In the genomic region with DNA sequence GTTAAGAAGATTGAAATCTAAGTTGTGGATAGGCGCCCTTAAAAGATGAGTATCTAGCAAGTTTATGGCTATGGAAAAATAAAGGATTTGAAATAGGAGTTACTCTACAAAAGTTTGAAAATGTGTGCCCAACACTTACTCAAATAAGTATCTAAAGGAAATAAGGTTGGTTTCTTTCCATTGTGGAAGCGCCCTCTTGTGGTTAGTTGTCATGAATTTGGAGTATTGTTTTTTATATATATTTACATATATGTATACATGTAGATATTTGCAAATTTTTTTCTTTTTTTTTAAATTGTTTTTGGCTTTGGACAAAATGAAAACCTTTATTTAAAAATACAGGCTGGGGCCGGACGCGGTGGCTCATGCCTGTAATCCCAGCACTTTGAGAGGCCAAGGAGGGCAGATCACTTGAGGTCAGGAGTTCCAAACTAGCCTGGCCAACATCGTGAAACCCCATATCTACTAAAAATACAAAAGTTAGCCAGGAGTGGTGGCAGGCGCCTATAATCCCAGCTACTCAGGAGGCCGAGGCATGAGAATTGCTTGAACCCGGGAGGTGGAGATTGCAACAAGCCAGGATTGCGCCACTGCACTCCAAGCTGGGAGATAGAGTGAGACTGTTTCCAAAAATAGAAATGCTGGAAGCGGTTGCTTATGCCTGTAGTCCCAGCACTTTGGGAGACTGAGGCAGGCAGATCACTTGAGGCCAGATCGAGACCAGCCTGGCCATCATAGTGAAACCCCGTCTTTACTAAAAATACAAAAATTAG, we compare ENCODE assay signal across 9 cellular contexts. TPM values are rescaled to one million over a fixed set of nuclear protein-coding genes. Genes with fewer than 3 reads are reported as not detected.
DNase-seq lines count a peak whose midpoint lies in the region; ATAC-seq and TF ChIP-seq lines count a peak whose summit lies in the region.
"Had no signal": no experiment of that assay in that cellular context is flagged by ENCODE, and none has a peak within 500 bp of the region (broad histone marks: within the 10 kb centered on the region; RNA-seq: fewer than 3 reads in every experiment).

No MANE protein-coding gene starts in this region.

- H4K5ac ChIP-seq in H9 (ENCODE audit: insufficient read length, low read depth, low read length): no peak overlapping the region

- H3K4me3 ChIP-seq in OCI-LY7 (ENCODE audit: low read depth, low read length, poor library complexity, severe bottlenecking): no peak overlapping the region
- H3K4me3 ChIP-seq in astrocyte of the spinal cord (ENCODE audit: low read depth, low read length): no peak overlapping the region

- H2BK120ac ChIP-seq in H9 (ENCODE audit: low read depth, low read length, poor library complexity, severe bottlenecking): no peak overlapping the region

- H3K4me1 Mint-ChIP-seq in H9: no peaks in the 10 kb centered on the region
- H3K4me1 Mint-ChIP-seq: T-helper 17 cell had no signal

- no peaks in the 10 kb centered on the region for H3K79me2 ChIP-seq in H9 (ENCODE audit: insufficient read depth, low read length)
- no peaks in the 10 kb centered on the region for H3K79me2 ChIP-seq in OCI-LY7 (ENCODE audit: insufficient read depth, low read depth, low read length)

- H3K36me3 Mint-ChIP-seq in H9 (ENCODE audit: insufficient read depth in 1 of 3, low read depth in 3 of 3): peaks cover 0 to 8% (median 2%) of the 10 kb centered on the region in 3 experiments; a peak in 5 of 7 replicates

- WGBS in H9 (ENCODE audit: extremely low coverage, insufficient read length, low lambda C conversion rate): no CpG with 5 or more reads among the region's 13 CpGs

- no peaks in the 10 kb centered on the region for H3K9me3 ChIP-seq in H9 (ENCODE audit: control insufficient read depth, low read depth, low read length)
- H3K9me3 ChIP-seq in OCI-LY7 (ENCODE audit: low read length): no peaks in the 10 kb centered on the region

- no peak overlapping the region for H3K4me2 ChIP-seq in H9 (ENCODE audit: insufficient read depth, insufficient read length, low read length)
- H3K4me2 ChIP-seq in OCI-LY7 (ENCODE audit: low read length): no peak overlapping the region

- H2BK12ac ChIP-seq in H9 (ENCODE audit: insufficient read length, low read depth, low read length): no peak overlapping the region

- H2AK5ac ChIP-seq in H9 (ENCODE audit: insufficient read length, low read length): no peak overlapping the region

- no peak overlapping the region for H3K4ac ChIP-seq in H9 (ENCODE audit: low read depth, low read length)

- TF ChIP-seq CTCF in H9 (conservative IDR thresholded peaks at IDR 0.05) (peak; percentile 80), OCI-LY7 (conservative IDR thresholded peaks at IDR 0.05; ENCODE audit: low read length) (peak; percentile 80), astrocyte of the spinal cord (IDR thresholded peaks at IDR 0.05; ENCODE audit: low read depth, low read length) (peak; percentile 49)

- no peak overlapping the region for H3K4me3 Mint-ChIP-seq in H9
- H3K4me3 Mint-ChIP-seq: T-helper 17 cell had no signal

- H2BK20ac ChIP-seq in H9 (ENCODE audit: low read depth, low read length, poor library complexity, severe bottlenecking): no peak overlapping the region

- no peak for ATAC-seq in HG03095 (IDR thresholded peaks at IDR 0.05; ENCODE audit: unreplicated experiment)
- no peak for ATAC-seq in HG02938 (IDR thresholded peaks at IDR 0.05; ENCODE audit: unreplicated experiment)
- ATAC-seq: T-helper 17 cell had no signal

- no peaks in the 10 kb centered on the region for H3K79me1 ChIP-seq in H9 (ENCODE audit: insufficient read depth, low read depth, low read length, poor library complexity, severe bottlenecking)

- CTCF ChIA-PET in OCI-LY7 (lab: Charles Lee; ENCODE audit: unreplicated experiment): interaction anchor here (0.9 kb wide), 1 partner anchor 12 kb away, joined by 7 read pairs; no protein-coding TSS in a partner anchor

- no peak overlapping the region for H3K14ac ChIP-seq in H9 (ENCODE audit: insufficient read depth, low read length)

- H3K9me2 ChIP-seq in OCI-LY7 (ENCODE audit: insufficient read depth, low read length): no peaks in the 10 kb centered on the region

- H3K23ac ChIP-seq in H9 (ENCODE audit: insufficient read length, low read depth, low read length): no peak overlapping the region

- no TSS peak for BruUV-seq in OCI-LY7 (replicated peaks; lab: Mats Ljungman, UMichigan)

- H3K9ac ChIP-seq in H9 (ENCODE audit: extremely low read depth, insufficient read length, low read length): no peak overlapping the region

- H4K8ac ChIP-seq in H9 (replicated peaks; ENCODE audit: insufficient read length, low read depth, low read length): no peak overlapping the region

- H3K23me2 ChIP-seq in H9 (ENCODE audit: insufficient read length, low read depth, low read length, poor library complexity, severe bottlenecking): no peaks in the 10 kb centered on the region

- no peaks in the 10 kb centered on the region for H4K20me1 ChIP-seq in H9 (ENCODE audit: control insufficient read depth, insufficient read depth, insufficient read length)
- H4K20me1 ChIP-seq in OCI-LY7 (ENCODE audit: insufficient read depth, low read length): no peaks in the 10 kb centered on the region

- H3K27ac ChIP-seq in H9 (ENCODE audit: insufficient read length, low read depth, low read length): no peak overlapping the region
- H3K27ac ChIP-seq in OCI-LY7 (ENCODE audit: low read depth, low read length, poor library complexity, severe bottlenecking): no peak overlapping the region

- no peak overlapping the region for H2BK15ac ChIP-seq in H9 (ENCODE audit: low read depth, low read length)

- H3K18ac ChIP-seq in H9 (ENCODE audit: insufficient read length, low read depth, low read length): no peak overlapping the region

- H2AFZ ChIP-seq in H9 (ENCODE audit: low read length) (no peak overlapping the region), OCI-LY7 (ENCODE audit: low read length) (no peak overlapping the region)

- DNase-seq in COLO668 (lab: John Stamatoyannopoulos, UW; ENCODE audit: unreplicated experiment): peak; percentile 17
- no peak for DNase-seq in H9
- peak; percentile 71 for DNase-seq in OCI-LY7 (ENCODE audit: low spot score)
- DNase-seq in astrocyte of the spinal cord (ENCODE audit: low read depth, low spot score): peak; percentile 83
- DNase-seq in inferior parietal cortex (ENCODE audit: extremely low spot score): peak; percentile 89
- peak in 2 of 3 experiments; percentile 16 to 37 for DNase-seq in stimulated activated CD4-positive, alpha-beta T cell treated with anti-CD3 and anti-CD28 coated beads, TNF-alpha, amount 100 ng/mL, for 24 hours (ENCODE audit: low read depth in 3 of 3)

- no peak overlapping the region for H3T11ph ChIP-seq in H9 (ENCODE audit: low read length)

- no peaks in the 10 kb centered on the region for H3K27me3 ChIP-seq in H9 (ENCODE audit: insufficient read depth, low read length)

- H3K27ac Mint-ChIP-seq in H9: no peak overlapping the region
- H3K27ac Mint-ChIP-seq: T-helper 17 cell had no signal

- POLR2A ChIA-PET in OCI-LY7 (lab: Charles Lee): no interaction called here

- no peaks in the 10 kb centered on the region for H3K9me3 Mint-ChIP-seq in H9

- H3K36me3 ChIP-seq in OCI-LY7 (ENCODE audit: insufficient read depth, low read length): peaks cover 41% of the 10 kb centered on the region; the same call in 1 of the 2 replicates

- no peaks in the 10 kb centered on the region for H3K27me3 Mint-ChIP-seq in H9 (ENCODE audit: low read depth)
- H3K27me3 Mint-ChIP-seq: T-helper 17 cell had no signal

- H4K91ac ChIP-seq in H9 (ENCODE audit: insufficient read length, low read depth, low read length): no peak overlapping the region

- intact Hi-C loops in OCI-LY7 (cut with micrococcal nuclease; ENCODE audit: unreplicated experiment): loop anchor here (1.0 kb wide), 1 partner anchor 137 kb away; no protein-coding TSS in a partner anchor

- H3K4me1 ChIP-seq in H9 (ENCODE audit: insufficient read depth, low read length): no peaks in the 10 kb centered on the region
- H3K4me1 ChIP-seq in OCI-LY7 (ENCODE audit: insufficient read depth, low read length, poor library complexity, severe bottlenecking): no peaks in the 10 kb centered on the region

- H2BK5ac ChIP-seq in H9 (ENCODE audit: insufficient read length, low read length): no peak overlapping the region

- in situ Hi-C loops in astrocyte of the spinal cord (cut with HindIII; ENCODE audit: low sequenced_read_pairs): no loop called here

- no peak overlapping the region for H3K56ac ChIP-seq in H9 (ENCODE audit: insufficient read length, low read depth, low read length)

RNA-seq across cellular contexts. Expression of a gene that starts 24.0 kb away (rescaled TPM):
- total RNA-seq in H9 (2021): 27.1 and 28.3 TPM in 2 replicates
- total RNA-seq in OCI-LY7 (2014; rRNA removed; shearing (Covaris generic)): 32.4 and 33.7 TPM in 2 replicates
- 33.3 and 38.4 TPM in 2 replicates for total RNA-seq in OCI-LY7 (2022)

RNA-seq across cellular contexts. Expression of a gene that starts 43.3 kb away (rescaled TPM):
- total RNA-seq in H9 (2021) (36.3 and 36.4 TPM in 2 replicates), OCI-LY7 (2022) (31.6 and 37.8 TPM in 2 replicates)
- total RNA-seq in OCI-LY7 (2014; rRNA removed; shearing (Covaris generic)): 54.8 and 85.4 TPM in 2 replicates

RNA-seq across cellular contexts. Expression of a gene that starts 52.2 kb away (rescaled TPM):
- total RNA-seq in H9 (2021): 52.3 and 55.3 TPM in 2 replicates
- 39.0 and 60.3 TPM in 2 replicates for total RNA-seq in OCI-LY7 (2014; rRNA removed; shearing (Covaris generic))
- total RNA-seq in OCI-LY7 (2022): 55.9 and 60.9 TPM in 2 replicates

RNA-seq across cellular contexts. Expression of a gene that starts 52.4 kb away (rescaled TPM):
- total RNA-seq in H9 (2021) (72.8 and 75.8 TPM in 2 replicates), OCI-LY7 (2022) (49.1 and 50.7 TPM in 2 replicates)
- total RNA-seq in OCI-LY7 (2014; rRNA removed; shearing (Covaris generic)): 26.9 and 39.7 TPM in 2 replicates
